ENCODE assay signal across 8 cellular contexts in genomic region chr1:154386643-154387352, GRCh38. TPM values are rescaled to one million over a fixed set of nuclear protein-coding genes. Genes with fewer than 3 reads are reported as not detected.
A peak's percentile ranks its signal among the peaks of the same experiment; 100 is the strongest.
DNase-seq lines count a peak whose midpoint lies in the region; ATAC-seq and TF ChIP-seq lines count a peak whose summit lies in the region.

No MANE protein-coding gene starts in this region.

- H4K20me1 ChIP-seq in SK-N-SH (ENCODE audit: insufficient read depth): no peaks in the 10 kb centered on the region

- no peaks in the 10 kb centered on the region for H3K79me2 ChIP-seq in SK-N-SH (ENCODE audit: insufficient read depth)

- no peak overlapping the region for H3K4me2 ChIP-seq in SK-N-SH

- POLR2A ChIA-PET in T-cell (lab: Charles Lee): interaction anchor here in 1 of 2 donors (0.7 to 1.3 kb wide), 2 partner anchors 17 to 52 kb away, joined by 3 to 4 read pairs; no protein-coding TSS in a partner anchor
- POLR2A ChIA-PET in SK-N-SH (lab: Yijun Ruan, JAX): interaction anchor here (0.6 to 0.9 kb wide), 3 partner anchors 12 to 203 kb away, joined by 3 to 5 read pairs (median 4); no protein-coding TSS in a partner anchor

- no peaks in the 10 kb centered on the region for H3K9me2 ChIP-seq in SK-N-SH

- no peaks in the 10 kb centered on the region for H3K27me3 Mint-ChIP-seq in T-cell
- no peaks in the 10 kb centered on the region for H3K27me3 Mint-ChIP-seq in activated naive CD8-positive, alpha-beta T cell treated with anti-CD3 and anti-CD28 coated beads for 36 hours

- WGBS in SK-N-SH (ENCODE audit: low lambda C conversion rate): 71% methylated on average over 9 of the region's 11 CpGs

- H3K4me3 ChIP-seq in SK-N-SH (ENCODE audit: low read depth in 2 of 2, low read length in 1 of 2): no peak overlapping the region

- no peak overlapping the region for H2AFZ ChIP-seq in SK-N-SH (ENCODE audit: low read depth)

- H3K9ac ChIP-seq in SK-N-SH: no peak overlapping the region

- ATAC-seq in GM21360 (IDR thresholded peaks at IDR 0.05; ENCODE audit: unreplicated experiment): peak; percentile 77
- ATAC-seq in T-cell (replicated peaks in 1 of 4): peak; percentile 88 to 92 (median 88)
- ATAC-seq in GM19397 (IDR thresholded peaks at IDR 0.05; ENCODE audit: unreplicated experiment): no peak

- DNase-seq in T-cell: peak in 33 of 34 experiments; percentile 15 to 77 (median 57)
- peak; percentile 89 for DNase-seq in activated naive CD8-positive, alpha-beta T cell treated with anti-CD3 and anti-CD28 coated beads for 36 hours
- peak; percentile 56 to 78 (median 78) for DNase-seq in stimulated activated CD4-positive, alpha-beta T cell treated with anti-CD3 and anti-CD28 coated beads, TNF-alpha, amount 100 ng/mL, for 24 hours (ENCODE audit: low read depth in 3 of 3)
- DNase-seq in LoVo (ENCODE audit: low spot score): no peak
- DNase-seq in HCEC 1CT: no peak
- DNase-seq in SK-N-SH: no peak

- H3K27ac ChIP-seq in SK-N-SH (ENCODE audit: low read depth in 2 of 2, low read length in 1 of 2): no peak overlapping the region

- no peaks in the 10 kb centered on the region for H3K9me3 ChIP-seq in SK-N-SH

- no peaks in the 10 kb centered on the region for H3K4me1 ChIP-seq in SK-N-SH (ENCODE audit: control insufficient read depth in 1 of 2, insufficient read depth in 2 of 2, low read depth in 1 of 2, low read length in 1 of 2)

- no peaks in the 10 kb centered on the region for H3K27me3 ChIP-seq in SK-N-SH (ENCODE audit: insufficient read depth)

- H3K36me3 Mint-ChIP-seq in T-cell: no peaks in the 10 kb centered on the region
- H3K36me3 Mint-ChIP-seq in activated naive CD8-positive, alpha-beta T cell treated with anti-CD3 and anti-CD28 coated beads for 36 hours: no peaks in the 10 kb centered on the region

- no peaks in the 10 kb centered on the region for H3K9me3 Mint-ChIP-seq in T-cell
- H3K9me3 Mint-ChIP-seq in activated naive CD8-positive, alpha-beta T cell treated with anti-CD3 and anti-CD28 coated beads for 36 hours: no peaks in the 10 kb centered on the region

- peak overlapping the region; percentile 96 to 100 for H3K27ac Mint-ChIP-seq in T-cell
- peak overlapping the region; percentile 92 for H3K27ac Mint-ChIP-seq in activated naive CD8-positive, alpha-beta T cell treated with anti-CD3 and anti-CD28 coated beads for 36 hours

- H3K4me1 Mint-ChIP-seq in T-cell: peaks cover 31 to 50% (median 40%) of the 10 kb centered on the region in 3 donors
- H3K4me1 Mint-ChIP-seq in activated naive CD8-positive, alpha-beta T cell treated with anti-CD3 and anti-CD28 coated beads for 36 hours: peaks cover 35% of the 10 kb centered on the region

- no peaks in the 10 kb centered on the region for H3K36me3 ChIP-seq in SK-N-SH (replicated peaks in 1 of 2; ENCODE audit: control insufficient read depth in 1 of 2, insufficient read depth in 2 of 2, low read length in 1 of 2)

- peak overlapping the region; percentile 66 to 76 (median 70) for H3K4me3 Mint-ChIP-seq in T-cell
- H3K4me3 Mint-ChIP-seq in activated naive CD8-positive, alpha-beta T cell treated with anti-CD3 and anti-CD28 coated beads for 36 hours: peak overlapping the region; percentile 53

- TF ChIP-seq CTCF in SK-N-SH (IDR thresholded peaks at IDR 0.05): no peak

- CTCF ChIA-PET in T-cell (lab: Charles Lee): interaction anchor here in 1 of 2 donors (0.6 to 2.6 kb wide), 4 partner anchors 12 to 362 kb away, joined by 3 to 14 read pairs (median 4); no protein-coding TSS in a partner anchor
- CTCF ChIA-PET in SK-N-SH (lab: Yijun Ruan, JAX): interaction anchor here (0.9 to 1.3 kb wide), 2 partner anchors 36 to 52 kb away, joined by 3 to 4 read pairs; no protein-coding TSS in a partner anchor

- no peak for TF ChIP-seq RAD21 in SK-N-SH (IDR thresholded peaks at IDR 0.05; ENCODE audit: low read length)

- TF ChIP-seq EP300 in SK-N-SH (IDR thresholded peaks at IDR 0.05; ENCODE audit: borderline replicate concordance in 1 of 2, low read depth in 1 of 2, low read length in 1 of 2): no peak

- H3F3A ChIP-seq in SK-N-SH (replicated peaks; ENCODE audit: insufficient read depth): no peaks in the 10 kb centered on the region

TF ChIP-seq in SK-N-SH, 30 proteins besides CTCF, POLR2A, EP300 and RAD21:
- TF ChIP-seq RFX5 (IDR thresholded peaks at IDR 0.05; ENCODE audit: low read length) (no peak), SMC3 (IDR thresholded peaks at IDR 0.05; ENCODE audit: low read depth, low read length) (no peak)

RNA-seq across cellular contexts. Expression of gene IL6R, which starts 18.3 kb away (rescaled TPM):
- 10 to 100 TPM; 76.0 to 87.9 (median 80.8) TPM for total RNA-seq in T-cell
- 1 to 10 TPM; 2.3 to 2.4 TPM for total RNA-seq in activated naive CD8-positive, alpha-beta T cell treated with anti-CD3 and anti-CD28 coated beads for 36 hours
- 1.4 and 2.8 TPM in 2 replicates for polyA plus RNA-seq in SK-N-SH (2012; rRNA removed)
- 0.97 and 1.5 TPM in 2 replicates for polyA plus RNA-seq in SK-N-SH (2012; cell fraction: cytosol; rRNA removed)
- polyA plus RNA-seq in SK-N-SH (2012; cell fraction: nucleus; rRNA removed): 1.8 and 3.7 TPM in 2 replicates

Comparison
In these comparisons a context has a peak if more than half of its experiments do, and no peak if none do; other contexts are left out.
1. DNase-seq: peak in T-cell (33 of 34), activated naive CD8-positive, alpha-beta T cell treated with anti-CD3 and anti-CD28 coated beads for 36 hours (single experiment) and stimulated activated CD4-positive, alpha-beta T cell treated with anti-CD3 and anti-CD28 coated beads, TNF-alpha, amount 100 ng/mL, for 24 hours (3 of 3); none in LoVo (single experiment), HCEC 1CT (single experiment) and SK-N-SH (single experiment).
2. RNA of gene IL6R, which starts 18.3 kb away (total RNA-seq): 76.0 to 87.9 TPM in T-cell; 2.3 to 2.4 TPM in activated naive CD8-positive, alpha-beta T cell treated with anti-CD3 and anti-CD28 coated beads for 36 hours; every median in the first group is over 10 times any median in the second.